In genomic region chr17:72118588-72119279, GRCh38 we compare ENCODE assay signal across 8 cellular contexts. TPM values are rescaled to one million over a fixed set of nuclear protein-coding genes. Genes with fewer than 3 reads are reported as not detected.
DNase-seq lines count a peak whose midpoint lies in the region; ATAC-seq and TF ChIP-seq lines count a peak whose summit lies in the region.

No MANE protein-coding gene starts in this region.

- CTCF ChIA-PET in Calu3 (lab: Charles Lee) (interaction anchor here (1.1 to 1.5 kb wide), 3 partner anchors 326 to 1352 kb away, joined by 3 to 5 read pairs (median 3); no protein-coding TSS in a partner anchor), HEK293 (lab: Yijun Ruan, JAX) (interaction anchor here (0.6 to 1.8 kb wide), 13 partner anchors 15 to 1351 kb away, joined by 3 to 5 read pairs (median 4); no protein-coding TSS in a partner anchor)

- POLR2A ChIA-PET in HEK293 (lab: Yijun Ruan, JAX): no interaction called here

- peaks cover 15% of the 10 kb centered on the region for H3K4me1 Mint-ChIP-seq in Calu3 (ENCODE audit: low read depth, unreplicated experiment)
- H3K4me1 Mint-ChIP-seq in activated T-helper 17 cell treated with anti-CD3 and anti-CD28 coated beads, Interleukin-2, amount 50 U/mL, for 72 hours: no peaks in the 10 kb centered on the region

- no peak for ATAC-seq in HG03135 (IDR thresholded peaks at IDR 0.05; ENCODE audit: unreplicated experiment)
- no peak for ATAC-seq in activated T-helper 17 cell treated with anti-CD3 and anti-CD28 coated beads, Interleukin-2, amount 50 U/mL, for 72 hours (replicated peaks)

- intact Hi-C loops in Calu3 (cut with micrococcal nuclease; ENCODE audit: unreplicated experiment): loop anchor here (1.0 to 10.0 kb wide), 9 partner anchors 144 to 1481 kb away; no protein-coding TSS in a partner anchor
- intact Hi-C loops in stomach (cut with DNase I; ENCODE audit: low total_unique reads): loop anchor here (10.0 kb wide), 1 partner anchor 336 kb away; no protein-coding TSS in a partner anchor

- H3K27ac Mint-ChIP-seq in Calu3 (ENCODE audit: unreplicated experiment): peak overlapping the region; percentile 97
- no peak overlapping the region for H3K27ac Mint-ChIP-seq in activated T-helper 17 cell treated with anti-CD3 and anti-CD28 coated beads, Interleukin-2, amount 50 U/mL, for 72 hours

- no peaks in the 10 kb centered on the region for H3K9me3 Mint-ChIP-seq in Calu3 (ENCODE audit: low read depth, unreplicated experiment)
- H3K9me3 Mint-ChIP-seq in activated T-helper 17 cell treated with anti-CD3 and anti-CD28 coated beads, Interleukin-2, amount 50 U/mL, for 72 hours: no peaks in the 10 kb centered on the region

- H3K27me3 Mint-ChIP-seq in Calu3 (ENCODE audit: unreplicated experiment): peaks cover 48% of the 10 kb centered on the region
- peaks cover 67% of the 10 kb centered on the region for H3K27me3 Mint-ChIP-seq in activated T-helper 17 cell treated with anti-CD3 and anti-CD28 coated beads, Interleukin-2, amount 50 U/mL, for 72 hours

- WGBS in stomach, 5 donors: 6 to 13% (median 7%) methylated on average over 18 of the region's 18 CpGs

- no peak overlapping the region for H3K4me3 ChIP-seq in HEK293 (ENCODE audit: low read depth, low read length)
- H3K4me3 ChIP-seq in NT2/D1 (ENCODE audit: insufficient read length, low read depth): peak overlapping the region; percentile 45
- peak overlapping the region in 1 of 2 donors; percentile 48 for H3K4me3 ChIP-seq in cardiac fibroblast (replicated peaks in 1 of 2; ENCODE audit: low read depth in 2 of 2, low read length in 2 of 2)
- peak overlapping the region; percentile 45 to 74 (median 59) for H3K4me3 ChIP-seq in stomach

- no TSS peak for BruUV-seq in Calu3 (replicated peaks; lab: Mats Ljungman, UMichigan)

- peak overlapping the region; percentile 90 for H3K4me3 Mint-ChIP-seq in Calu3 (ENCODE audit: low read depth, unreplicated experiment)
- H3K4me3 Mint-ChIP-seq in activated T-helper 17 cell treated with anti-CD3 and anti-CD28 coated beads, Interleukin-2, amount 50 U/mL, for 72 hours: no peak overlapping the region

- H3K9ac ChIP-seq in NT2/D1 (ENCODE audit: insufficient read length, low read depth): no peak overlapping the region

- no peak for TF ChIP-seq EP300 in stomach (IDR thresholded peaks at IDR 0.05)

- no peak for TF ChIP-seq POLR2A in stomach (IDR thresholded peaks at IDR 0.05)

- H3K27ac ChIP-seq in HEK293 (ENCODE audit: extremely low read depth, low read depth, low read length) (no peak overlapping the region), stomach (peak overlapping the region in 1 of 5 donors; percentile 91)

- TF ChIP-seq CTCF in Calu3 (IDR thresholded peaks at IDR 0.05; ENCODE audit: unreplicated experiment) (peak; percentile 92), HEK293 (tag by site-specific recombination; IDR thresholded peaks at IDR 0.05) (peak; percentile 52; the same call in 1 of the 2 replicates), cardiac fibroblast (IDR thresholded peaks at IDR 0.05; ENCODE audit: low read depth, low read length) (peak; percentile 84), stomach (IDR thresholded peaks at IDR 0.05) (peak in 6 of 7 experiments; percentile 4 to 86 (median 84))

- peaks cover 72% of the 10 kb centered on the region for H3K27me3 ChIP-seq in NT2/D1 (ENCODE audit: insufficient read depth, insufficient read length)
- peaks cover 12 to 100% (median 58%) of the 10 kb centered on the region in 3 donors for H3K27me3 ChIP-seq in stomach

- H3K36me3 ChIP-seq in HEK293 (ENCODE audit: control insufficient read depth in 2 of 2, insufficient read depth in 1 of 2, low read length in 2 of 2) (peaks cover 7 to 12% of the 10 kb centered on the region in 2 experiments), NT2/D1 (ENCODE audit: insufficient read depth, insufficient read length, low read length) (peaks cover 7% of the 10 kb centered on the region), stomach (peaks cover 0 to 5% (median 0%) of the 10 kb centered on the region in 4 donors)

- H3K4me1 ChIP-seq in HEK293 (ENCODE audit: control insufficient read depth, insufficient read depth, low read length) (peaks cover 3% of the 10 kb centered on the region; the same call in 1 of the 2 replicates), NT2/D1 (ENCODE audit: insufficient read depth, insufficient read length) (peaks cover 6% of the 10 kb centered on the region), stomach (peaks cover 38 to 74% (median 65%) of the 10 kb centered on the region in 4 donors)

- H3K9me3 ChIP-seq in HEK293 (ENCODE audit: control insufficient read depth, insufficient read depth, low read depth, low read length) (no peaks in the 10 kb centered on the region), NT2/D1 (ENCODE audit: insufficient read depth, low read length) (no peaks in the 10 kb centered on the region), stomach (no peaks in the 10 kb centered on the region)

- DNase-seq in Calu3 (peak; percentile 84), NT2/D1 (ENCODE audit: low read depth, low spot score) (peak; percentile 68), cardiac fibroblast (ENCODE audit: low read depth in 2 of 2) (peak; percentile 81 to 91), islet precursor cell (peak; percentile 93), stomach (peak; percentile 75)

- H3K36me3 Mint-ChIP-seq in Calu3 (ENCODE audit: insufficient read depth, unreplicated experiment): peaks cover 62% of the 10 kb centered on the region
- no peaks in the 10 kb centered on the region for H3K36me3 Mint-ChIP-seq in activated T-helper 17 cell treated with anti-CD3 and anti-CD28 coated beads, Interleukin-2, amount 50 U/mL, for 72 hours (ENCODE audit: low read depth)

TF ChIP-seq in HEK293, 187 proteins besides CTCF, POLR2A, EP300 and RAD21:
- no peak for TF ChIP-seq KLF10 (tag by site-specific recombination; IDR thresholded peaks at IDR 0.05)
- TF ChIP-seq ZNF426 (tag by site-specific recombination; IDR thresholded peaks at IDR 0.05): no peak
- TF ChIP-seq ZNF148 (tag by site-specific recombination; IDR thresholded peaks at IDR 0.05; ENCODE audit: borderline replicate concordance): no peak
- TF ChIP-seq TRIM28 (IDR thresholded peaks at IDR 0.05; ENCODE audit: borderline replicate concordance, low read length): peak; percentile 29; the same call in 1 of the 2 replicates
- TF ChIP-seq ZNF654 (tag by site-specific recombination; IDR thresholded peaks at IDR 0.05; ENCODE audit: low read depth): peak; percentile 47
- TF ChIP-seq PRDM6 (tag by site-specific recombination; IDR thresholded peaks at IDR 0.05): 0 out of 2 replicates have a peak, but pooled peaks have one; percentile 17
- peak; percentile 33; the same call in 1 of the 2 replicates for TF ChIP-seq ZNF660 (tag by site-specific recombination; IDR thresholded peaks at IDR 0.05)
TF ChIP-seq in HEK293: peak in this region for 4.

RNA-seq across cellular contexts. Expression of gene SOX9, which starts 2.1 kb away (rescaled TPM):
- total RNA-seq in Calu3 (2022) (173 and 210 TPM in 2 replicates), stomach (10 to 100 TPM in 4 of 5 donors, 1 to 10 TPM in 1; 5.8 to 69.5 (median 34.9) TPM)
- 10 to 100 TPM in 2 of 3 donors, 1 to 10 TPM in 1; 7.8 to 15.4 (median 10.5) TPM for polyA plus RNA-seq in stomach
- total RNA-seq in activated T-helper 17 cell treated with anti-CD3 and anti-CD28 coated beads, Interleukin-2, amount 50 U/mL, for 72 hours: not detected

Comparison
In these comparisons a context has a peak if more than half of its experiments do, and no peak if none do; other contexts are left out.
1. RNA of gene SOX9, which starts 2.1 kb away (total RNA-seq): 173 to 210 TPM in Calu3 and 5.8 to 69.5 TPM in stomach; not detected in activated T-helper 17 cell treated with anti-CD3 and anti-CD28 coated beads, Interleukin-2, amount 50 U/mL, for 72 hours; every median in the first group is over 4 times any median in the second.
2. Peak in every context shown above with its lines, with median percentiles within 50 percentile points of each other: DNase-seq and CTCF ChIP-seq.